Comparison of ENCODE assay signal across 10 cellular contexts in genomic region chr15:28602152-28602551, GRCh38. TPM values are rescaled to one million over a fixed set of nuclear protein-coding genes. Genes with fewer than 3 reads are reported as not detected.
"Had no signal": no experiment of that assay in that cellular context is flagged by ENCODE, and none has a peak within 500 bp of the region (broad histone marks: within the 10 kb centered on the region; RNA-seq: fewer than 3 reads in every experiment).

No MANE protein-coding gene starts in this region.

RNA-seq across cellular contexts. Expression of gene GOLGA6L25, which starts 48.8 kb away (rescaled TPM):
- total RNA-seq: NCI-H460, OCI-LY7, PC-3, PC-9, Peyer's patch, RPMI7951, SJCRH30, SJSA1, SK-MEL-5 had no signal
- polyA plus RNA-seq: SK-N-SH had no signal
